Comparison of ENCODE assay signal across 22 cellular contexts in genomic region chr1:113253187-113253966, GRCh38.
DNase-seq lines count a peak whose midpoint lies in the region; ATAC-seq and TF ChIP-seq lines count a peak whose summit lies in the region.
"Had no signal": no experiment of that assay in that cellular context is flagged by ENCODE, and none has a peak within 500 bp of the region (broad histone marks: within the 10 kb centered on the region; RNA-seq: fewer than 3 reads in every experiment).

No MANE protein-coding gene starts in this region.

- no peaks in the 10 kb centered on the region for H3K36me3 ChIP-seq in mucosa of rectum (ENCODE audit: control insufficient read depth in 2 of 2, insufficient read depth in 2 of 2, low read length in 2 of 2)
- H3K36me3 ChIP-seq: brain microvascular endothelial cell had no signal

- no peaks in the 10 kb centered on the region for H3K9me3 ChIP-seq in mucosa of rectum (ENCODE audit: control insufficient read depth in 2 of 2, low read length in 2 of 2)

- H3K4me3 ChIP-seq in mucosa of rectum (ENCODE audit: low read length in 2 of 2): no peak overlapping the region
- H3K4me3 ChIP-seq: lung had no signal

- H3K27ac ChIP-seq in mucosa of rectum (ENCODE audit: low read depth in 2 of 2, low read length in 2 of 2): peak overlapping the region; percentile 91 to 93
- H3K27ac ChIP-seq: brain microvascular endothelial cell, parathyroid adenoma had no signal

- in situ Hi-C loops in GM13977 (cut with MboI; ENCODE audit: low pct_unique_long_range_greater_than_20kb, low sequenced_read_pairs, unreplicated experiment): no loop called here

- intact Hi-C loops in left ventricle myocardium superior (cut with micrococcal nuclease) (no loop called here), cardiac septum (cut with DNase I) (no loop called here)

- no peak for TF ChIP-seq CTCF in GM13977 (IDR thresholded peaks at IDR 0.05; ENCODE audit: extremely low read depth, insufficient read depth, missing control alignments)

- no peak for DNase-seq in left ventricle myocardium superior
- no peak for DNase-seq in cardiac septum (ENCODE audit: low spot score)
- DNase-seq in renal cortical epithelial cell (ENCODE audit: low read depth): peak; percentile 50
- no peak for DNase-seq in OCI-M2 (lab: John Stamatoyannopoulos, UW; ENCODE audit: unreplicated experiment)
- no peak for DNase-seq in GM13977 (ENCODE audit: low spot score)
- DNase-seq: activated CD4-positive, alpha-beta T cell treated with anti-CD3 and anti-CD28 coated beads, Interleukin-2, amount 10 ng/mL, durations not matched to agents 7 days and 5 days; AML-193; amniotic stem cell; brain microvascular endothelial cell; CD8-positive, alpha-beta memory T cell; DMS 273 treated with DMSO at 0.1 percent for 48 hours; effector CD4-positive, alpha-beta T cell; HCEC 1CT; NCI-H1930; nephron progenitor cell; RPMI8226; substantia nigra had no signal

- peak overlapping the region; percentile 61 to 68 for H3K9ac ChIP-seq in mucosa of rectum (ENCODE audit: low read depth in 1 of 2, low read length in 2 of 2)
- H3K9ac ChIP-seq: parathyroid adenoma had no signal

- no peaks in the 10 kb centered on the region for H3K27me3 ChIP-seq in mucosa of rectum (ENCODE audit: control insufficient read depth in 2 of 2, insufficient read depth in 2 of 2, low read length in 2 of 2)
- H3K27me3 ChIP-seq: brain microvascular endothelial cell had no signal

- peaks cover 26 to 44% of the 10 kb centered on the region in 2 donors for H3K4me1 ChIP-seq in mucosa of rectum (ENCODE audit: control insufficient read depth in 2 of 2, insufficient read depth in 2 of 2, low read length in 2 of 2)
- H3K4me1 ChIP-seq: parathyroid adenoma had no signal

- ATAC-seq in left ventricle myocardium superior (peak; percentile 98), HG02884 (IDR thresholded peaks at IDR 0.05; ENCODE audit: unreplicated experiment) (no peak)
- ATAC-seq: stimulated activated memory B cell treated with anti-CD40 and anti-IgM and Interleukin-4, amounts not matched to agents 10 μg/mL and 1 μg/mL and 100 μg/mL, for 72 hours had no signal
